In the genomic region with DNA sequence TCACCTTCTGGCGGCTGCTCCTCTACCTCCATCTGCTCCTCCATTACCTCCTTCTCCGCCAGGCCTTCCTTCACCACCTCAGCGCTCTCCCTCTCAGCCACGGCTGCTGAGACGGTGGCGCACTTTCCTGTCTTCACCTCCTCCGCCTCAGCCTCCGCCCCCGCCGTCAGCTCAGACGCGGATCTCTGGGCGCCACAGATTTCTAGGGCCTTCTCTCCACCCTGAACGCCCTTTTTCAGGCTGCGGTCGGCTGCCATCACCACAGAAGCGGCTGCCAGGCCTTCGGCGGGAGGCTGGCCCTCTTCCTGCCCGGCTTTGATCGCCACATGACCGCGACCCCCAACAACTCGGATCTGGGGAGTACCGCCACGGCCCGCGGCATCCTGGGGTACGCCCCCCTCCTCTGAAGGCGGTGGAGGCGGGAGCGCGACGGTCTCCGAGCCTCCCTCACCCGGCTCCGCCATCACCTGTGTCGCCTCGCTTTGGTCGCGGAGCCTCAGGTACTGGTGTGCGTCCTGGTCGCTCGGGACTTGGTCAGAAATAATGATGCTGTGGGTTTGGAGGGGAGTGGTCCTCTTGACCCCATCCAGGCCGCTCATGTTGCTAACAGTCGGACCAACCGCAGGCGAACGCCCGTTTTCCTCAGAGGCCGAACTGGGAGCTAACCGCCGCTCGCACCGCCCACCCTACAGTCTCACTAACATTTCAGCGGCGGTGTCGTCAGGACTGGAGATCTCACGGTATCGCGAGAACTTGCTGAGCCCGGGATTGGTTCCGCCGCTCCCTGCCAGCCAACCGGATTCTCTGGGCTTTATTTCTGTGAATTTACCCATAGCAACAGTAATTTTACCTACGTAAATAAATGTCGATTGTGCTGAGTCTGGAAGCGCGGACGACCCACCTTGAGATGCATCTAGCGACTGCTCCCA, we compare ENCODE assay signal across 1 cellular context.
TF ChIP-seq lines count a peak whose summit lies in the region.

A gene (minus strand): TSS at position 699 of the 929 bp plus-strand sequence. CDS start 100 bp downstream, at position 599.

TF ChIP-seq in WTC11, 78 proteins besides CTCF, POLR2A, EP300 and RAD21 (continued from another document):
- TF ChIP-seq, protein P1, sequence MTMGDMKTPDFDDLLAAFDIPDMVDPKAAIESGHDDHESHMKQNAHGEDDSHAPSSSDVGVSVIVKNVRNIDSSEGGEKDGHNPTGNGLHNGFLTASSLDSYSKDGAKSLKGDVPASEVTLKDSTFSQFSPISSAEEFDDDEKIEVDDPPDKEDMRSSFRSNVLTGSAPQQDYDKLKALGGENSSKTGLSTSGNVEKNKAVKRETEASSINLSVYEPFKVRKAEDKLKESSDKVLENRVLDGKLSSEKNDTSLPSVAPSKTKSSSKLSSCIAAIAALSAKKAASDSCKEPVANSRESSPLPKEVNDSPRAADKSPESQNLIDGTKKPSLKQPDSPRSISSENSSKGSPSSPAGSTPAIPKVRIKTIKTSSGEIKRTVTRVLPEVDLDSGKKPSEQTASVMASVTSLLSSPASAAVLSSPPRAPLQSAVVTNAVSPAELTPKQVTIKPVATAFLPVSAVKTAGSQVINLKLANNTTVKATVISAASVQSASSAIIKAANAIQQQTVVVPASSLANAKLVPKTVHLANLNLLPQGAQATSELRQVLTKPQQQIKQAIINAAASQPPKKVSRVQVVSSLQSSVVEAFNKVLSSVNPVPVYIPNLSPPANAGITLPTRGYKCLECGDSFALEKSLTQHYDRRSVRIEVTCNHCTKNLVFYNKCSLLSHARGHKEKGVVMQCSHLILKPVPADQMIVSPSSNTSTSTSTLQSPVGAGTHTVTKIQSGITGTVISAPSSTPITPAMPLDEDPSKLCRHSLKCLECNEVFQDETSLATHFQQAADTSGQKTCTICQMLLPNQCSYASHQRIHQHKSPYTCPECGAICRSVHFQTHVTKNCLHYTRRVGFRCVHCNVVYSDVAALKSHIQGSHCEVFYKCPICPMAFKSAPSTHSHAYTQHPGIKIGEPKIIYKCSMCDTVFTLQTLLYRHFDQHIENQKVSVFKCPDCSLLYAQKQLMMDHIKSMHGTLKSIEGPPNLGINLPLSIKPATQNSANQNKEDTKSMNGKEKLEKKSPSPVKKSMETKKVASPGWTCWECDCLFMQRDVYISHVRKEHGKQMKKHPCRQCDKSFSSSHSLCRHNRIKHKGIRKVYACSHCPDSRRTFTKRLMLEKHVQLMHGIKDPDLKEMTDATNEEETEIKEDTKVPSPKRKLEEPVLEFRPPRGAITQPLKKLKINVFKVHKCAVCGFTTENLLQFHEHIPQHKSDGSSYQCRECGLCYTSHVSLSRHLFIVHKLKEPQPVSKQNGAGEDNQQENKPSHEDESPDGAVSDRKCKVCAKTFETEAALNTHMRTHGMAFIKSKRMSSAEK (CRISPR knock-in tag; IDR thresholded peaks at IDR 0.05; ENCODE audit: borderline replicate concordance): no peak
- no peak for TF ChIP-seq PRRX2 (CRISPR knock-in tag; IDR thresholded peaks at IDR 0.05)
- TF ChIP-seq TCF7 (CRISPR knock-in tag; IDR thresholded peaks at IDR 0.05; ENCODE audit: low read depth): no peak
- TF ChIP-seq MXD4 (CRISPR knock-in tag; IDR thresholded peaks at IDR 0.05; ENCODE audit: borderline replicate concordance): no peak
- peak; percentile 43; the same call in 1 of the 2 replicates for TF ChIP-seq MYBL2 (CRISPR knock-in tag; IDR thresholded peaks at IDR 0.05)
- 0 out of 2 replicates have a peak, but pooled peaks have one; percentile 23 for TF ChIP-seq SMAD4 (CRISPR knock-in tag; IDR thresholded peaks at IDR 0.05)
- TF ChIP-seq ZNF396 (CRISPR knock-in tag; IDR thresholded peaks at IDR 0.05; ENCODE audit: borderline replicate concordance): no peak
- no peak for TF ChIP-seq SOX15 (CRISPR knock-in tag; IDR thresholded peaks at IDR 0.05)
- TF ChIP-seq, protein P2, sequence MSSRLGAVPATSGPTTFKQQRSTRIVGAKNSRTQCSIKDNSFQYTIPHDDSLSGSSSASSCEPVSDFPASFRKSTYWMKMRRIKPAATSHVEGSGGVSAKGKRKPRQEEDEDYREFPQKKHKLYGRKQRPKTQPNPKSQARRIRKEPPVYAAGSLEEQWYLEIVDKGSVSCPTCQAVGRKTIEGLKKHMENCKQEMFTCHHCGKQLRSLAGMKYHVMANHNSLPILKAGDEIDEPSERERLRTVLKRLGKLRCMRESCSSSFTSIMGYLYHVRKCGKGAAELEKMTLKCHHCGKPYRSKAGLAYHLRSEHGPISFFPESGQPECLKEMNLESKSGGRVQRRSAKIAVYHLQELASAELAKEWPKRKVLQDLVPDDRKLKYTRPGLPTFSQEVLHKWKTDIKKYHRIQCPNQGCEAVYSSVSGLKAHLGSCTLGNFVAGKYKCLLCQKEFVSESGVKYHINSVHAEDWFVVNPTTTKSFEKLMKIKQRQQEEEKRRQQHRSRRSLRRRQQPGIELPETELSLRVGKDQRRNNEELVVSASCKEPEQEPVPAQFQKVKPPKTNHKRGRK (CRISPR knock-in tag; IDR thresholded peaks at IDR 0.05; ENCODE audit: borderline replicate concordance): no peak
- TF ChIP-seq ETV6 (CRISPR knock-in tag; IDR thresholded peaks at IDR 0.05): 0 out of 2 replicates have a peak, but pooled peaks have one; percentile 14
